Comparison of ENCODE assay signal across 8 cellular contexts in genomic region chr17:14302421-14303099, GRCh38. TPM values are rescaled to one million over a fixed set of nuclear protein-coding genes. Genes with fewer than 3 reads are reported as not detected.
DNase-seq lines count a peak whose midpoint lies in the region; ATAC-seq and TF ChIP-seq lines count a peak whose summit lies in the region.

No MANE protein-coding gene starts in this region.

- H3K27ac ChIP-seq in right atrium auricular region, result peak overlapping the region in 1 of 2 donors; percentile 33
- H3K27ac ChIP-seq in vagina, result peak overlapping the region; percentile 85

- intact Hi-C loops in vagina (cut with DNase I), result loop anchor here (5.0 to 10.0 kb wide), 2 partner anchors 565 to 708 kb away; no protein-coding TSS in a partner anchor

- TF ChIP-seq CTCF in right atrium auricular region (IDR thresholded peaks at IDR 0.05) (peak; percentile 98), vagina (IDR thresholded peaks at IDR 0.05) (peak; percentile 87 to 95 (median 88))

- H3K27me3 ChIP-seq in right atrium auricular region (peaks cover 34 to 41% of the 10 kb centered on the region in 2 donors), vagina (no peaks in the 10 kb centered on the region)

- H3K4me1 ChIP-seq in right atrium auricular region (peaks cover 0 to 59% of the 10 kb centered on the region in 2 donors), vagina (peaks cover 63% of the 10 kb centered on the region)

- peak overlapping the region; percentile 31 to 56 for H3K4me3 ChIP-seq in right atrium auricular region
- H3K4me3 ChIP-seq in vagina, result peak overlapping the region; percentile 73 to 75

- peak; percentile 92 for DNase-seq in CD1c-positive myeloid dendritic cell (ENCODE audit: extremely low spot score)
- DNase-seq in HT1080 (ENCODE audit: low read depth), result peak; percentile 75
- peak; percentile 77 for DNase-seq in SW480 (ENCODE audit: low spot score)
- peak; percentile 87 for DNase-seq in amniotic stem cell (lab: John Stamatoyannopoulos, UW)
- peak; percentile 73 for DNase-seq in right atrium auricular region (ENCODE audit: low spot score)
- DNase-seq in pulmonary artery endothelial cell (ENCODE audit: low read depth, low spot score), result peak; percentile 8
- DNase-seq in vagina (ENCODE audit: extremely low spot score in 2 of 2), result peak; percentile 88 to 89

- ATAC-seq in GM19438 (IDR thresholded peaks at IDR 0.05; ENCODE audit: low read depth, unreplicated experiment), result peak; percentile 40

- no peak for TF ChIP-seq POLR2A in vagina (IDR thresholded peaks at IDR 0.05)

- H3K36me3 ChIP-seq in right atrium auricular region (no peaks in the 10 kb centered on the region), vagina (no peaks in the 10 kb centered on the region)

- no peaks in the 10 kb centered on the region for H3K9me3 ChIP-seq in right atrium auricular region
- H3K9me3 ChIP-seq in vagina, result no peaks in the 10 kb centered on the region

RNA-seq across cellular contexts. Expression of gene HS3ST3B1, which starts 1.7 kb away (rescaled TPM):
- 5.7 and 6.4 TPM in 2 replicates for total RNA-seq in HT1080 (2014; rRNA removed; shearing (Covaris generic))
- polyA plus RNA-seq in HT1080 (2015; cell fraction: cytosol; rRNA removed), result 4.3 and 4.6 TPM in 2 replicates
- 4.6 and 5.3 TPM in 2 replicates for polyA plus RNA-seq in HT1080 (2015; cell fraction: nucleus; rRNA removed)
- total RNA-seq in right atrium auricular region (1 to 10 TPM in 1 of 2 donors, under 1 TPM in 1; 0.78 to 2.8 TPM), pulmonary artery endothelial cell (0.13 TPM in 1 of 2 replicates, not detected in the other), vagina (5.9 TPM)

Comparison
In these comparisons a context has a peak if more than half of its experiments do, and no peak if none do; other contexts are left out.
1. DNase-seq: peak in every context shown above with its lines; median percentile 92 in CD1c-positive myeloid dendritic cell; 88 in vagina; 87 in amniotic stem cell; 77 in SW480; 75 in HT1080; 73 in right atrium auricular region; 8 in pulmonary artery endothelial cell.